Comparison of ENCODE assay signal across 9 cellular contexts in the genomic region with DNA sequence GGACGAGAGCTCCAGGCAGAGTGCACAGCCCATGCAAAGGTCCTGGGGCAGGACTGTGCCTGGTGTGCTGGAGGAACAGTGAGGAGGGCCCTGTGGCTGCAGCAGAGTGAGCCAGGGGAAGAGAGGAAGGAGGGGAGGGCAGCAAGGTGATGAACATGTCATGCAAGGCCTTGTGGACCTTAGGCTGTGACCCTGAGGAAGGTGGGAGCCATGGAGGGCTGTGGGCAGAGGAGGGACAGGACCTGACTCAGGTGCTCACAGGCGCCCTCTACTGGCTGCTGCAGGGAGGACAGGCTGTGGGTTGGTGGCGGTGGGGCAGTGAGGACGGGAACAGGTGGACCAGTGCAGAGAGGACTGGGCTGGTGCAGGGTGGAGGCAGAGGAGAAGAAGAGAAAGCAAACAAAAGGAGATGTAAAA.
A peak's percentile ranks its signal among the peaks of the same experiment; 100 is the strongest.
DNase-seq lines count a peak whose midpoint lies in the region; ATAC-seq, FAIRE-seq and TF ChIP-seq lines count a peak whose summit lies in the region.
"Had no signal": no experiment of that assay in that cellular context is flagged by ENCODE, and none has a peak within 500 bp of the region (broad histone marks: within the 10 kb centered on the region; RNA-seq: fewer than 3 reads in every experiment).

No MANE protein-coding gene starts in this region.

- H3K9me3 Mint-ChIP-seq in activated CD4-positive, alpha-beta T cell treated with anti-CD3 and anti-CD28 coated beads, Interleukin-2, amount 10 ng/mL, durations not matched to agents 7 days and 5 days: no peaks in the 10 kb centered on the region

- no peaks in the 10 kb centered on the region for H3K4me1 Mint-ChIP-seq in activated CD4-positive, alpha-beta T cell treated with anti-CD3 and anti-CD28 coated beads, Interleukin-2, amount 10 ng/mL, durations not matched to agents 7 days and 5 days

- CTCF ChIA-PET in activated CD4-positive, alpha-beta T cell treated with anti-CD3 and anti-CD28 coated beads, Interleukin-2, amount 10 ng/mL, durations not matched to agents 7 days and 5 days (lab: Charles Lee): interaction anchor here (0.6 to 1.1 kb wide), 2 partner anchors 39 to 156 kb away, joined by 3 read pairs; no protein-coding TSS in a partner anchor
- CTCF ChIA-PET in endothelial cell of umbilical vein (lab: Charles Lee): interaction anchor here (2.2 kb wide), 1 partner anchor 10 kb away, joined by 8 read pairs; no protein-coding TSS in a partner anchor

- H3K9me3 ChIP-seq in endothelial cell of umbilical vein (replicated peaks; ENCODE audit: control insufficient read depth, insufficient read depth, low read length): no peaks in the 10 kb centered on the region
- H3K9me3 ChIP-seq: BLaER1 had no signal

- dilution Hi-C loops in endothelial cell of umbilical vein (cut with MboI; ENCODE audit: extremely low pct_ligation_motif_present, low sequenced_read_pairs): no loop called here

- peaks cover 6 to 9% of the 10 kb centered on the region in 2 experiments for H3K27me3 ChIP-seq in endothelial cell of umbilical vein (ENCODE audit: control insufficient read depth in 2 of 2, insufficient read depth in 2 of 2, low read length in 2 of 2)
- H3K27me3 ChIP-seq: BLaER1 had no signal

- H2AFZ ChIP-seq in endothelial cell of umbilical vein (ENCODE audit: low read depth, low read length): no peak overlapping the region

- H3K9ac ChIP-seq in endothelial cell of umbilical vein (replicated peaks; ENCODE audit: extremely low read depth, insufficient read depth, low read length): no peak overlapping the region
- H3K9ac ChIP-seq: BLaER1 had no signal

- intact Hi-C loops in endothelial cell of umbilical vein (cut with micrococcal nuclease): loop anchor here (10.0 kb wide), 1 partner anchor 856 kb away; no protein-coding TSS in a partner anchor

- H3K27ac Mint-ChIP-seq in activated CD4-positive, alpha-beta T cell treated with anti-CD3 and anti-CD28 coated beads, Interleukin-2, amount 10 ng/mL, durations not matched to agents 7 days and 5 days: peak overlapping the region; percentile 26

- POLR2A ChIA-PET in activated CD4-positive, alpha-beta T cell treated with anti-CD3 and anti-CD28 coated beads, Interleukin-2, amount 10 ng/mL, durations not matched to agents 7 days and 5 days (lab: Charles Lee): no interaction called here
- POLR2A ChIA-PET in endothelial cell of umbilical vein (lab: Charles Lee): no interaction called here

- H3K27me3 Mint-ChIP-seq in activated CD4-positive, alpha-beta T cell treated with anti-CD3 and anti-CD28 coated beads, Interleukin-2, amount 10 ng/mL, durations not matched to agents 7 days and 5 days: peaks cover 8% of the 10 kb centered on the region

- no peaks in the 10 kb centered on the region for H3K79me2 ChIP-seq in endothelial cell of umbilical vein (ENCODE audit: control insufficient read depth, insufficient read depth, low read length)

- H3K36me3 Mint-ChIP-seq in activated CD4-positive, alpha-beta T cell treated with anti-CD3 and anti-CD28 coated beads, Interleukin-2, amount 10 ng/mL, durations not matched to agents 7 days and 5 days (ENCODE audit: low read depth): no peaks in the 10 kb centered on the region

- no peak overlapping the region for H3K27ac ChIP-seq in endothelial cell of umbilical vein (ENCODE audit: insufficient read depth, low read depth, low read length)
- H3K27ac ChIP-seq: BLaER1 had no signal

- H3K4me2 ChIP-seq in endothelial cell of umbilical vein (ENCODE audit: insufficient read depth, low read length): no peak overlapping the region
- H3K4me2 ChIP-seq: BLaER1 had no signal

- H3K9me1 ChIP-seq in endothelial cell of umbilical vein (replicated peaks; ENCODE audit: control insufficient read depth, extremely low read depth, insufficient read depth, low read length): no peaks in the 10 kb centered on the region

- no peaks in the 10 kb centered on the region for H4K20me1 ChIP-seq in endothelial cell of umbilical vein (replicated peaks; ENCODE audit: control insufficient read depth, extremely low read depth, insufficient read depth, low read length)
- H4K20me1 ChIP-seq: BLaER1 had no signal

- H3K36me3 ChIP-seq in endothelial cell of umbilical vein (ENCODE audit: control insufficient read depth in 2 of 2, extremely low read depth in 1 of 2, insufficient read depth in 2 of 2, low read length in 2 of 2): no peaks in the 10 kb centered on the region
- H3K36me3 ChIP-seq: BLaER1 had no signal

- no peak for TF ChIP-seq POLR2A in endothelial cell of umbilical vein (IDR thresholded peaks at IDR 0.05; ENCODE audit: low read depth, low read length)

- no peak for ATAC-seq in GM19467 (IDR thresholded peaks at IDR 0.05; ENCODE audit: unreplicated experiment)

- no peak overlapping the region for H3K4me3 Mint-ChIP-seq in activated CD4-positive, alpha-beta T cell treated with anti-CD3 and anti-CD28 coated beads, Interleukin-2, amount 10 ng/mL, durations not matched to agents 7 days and 5 days

- peaks cover 8% of the 10 kb centered on the region for H3K4me1 ChIP-seq in endothelial cell of umbilical vein (ENCODE audit: control insufficient read depth, extremely low read depth, insufficient read depth, low read length)
- H3K4me1 ChIP-seq: BLaER1 had no signal

- DNase-seq in NCI-H2196 (lab: John Stamatoyannopoulos, UW; ENCODE audit: unreplicated experiment) (peak; percentile 6), NCI-H2196 treated with DMSO at 0.1 percent for 48 hours (lab: John Stamatoyannopoulos, UW; ENCODE audit: unreplicated experiment) (no peak), endothelial cell of umbilical vein (ENCODE audit: low read depth, low spot score) (no peak), DMS114 treated with DMSO at 0.1 percent for 48 hours (lab: John Stamatoyannopoulos, UW; ENCODE audit: unreplicated experiment) (no peak), DMS79 treated with DMSO at 0.1 percent for 48 hours (lab: John Stamatoyannopoulos, UW) (no peak)
- peak; percentile 59 for DNase-seq in activated CD4-positive, alpha-beta T cell treated with anti-CD3 and anti-CD28 coated beads, Interleukin-2, amount 10 ng/mL, durations not matched to agents 7 days and 5 days
- DNase-seq in stimulated activated CD4-positive, alpha-beta T cell treated with anti-CD3 and anti-CD28 coated beads, Interleukin-1b, Interleukin-23, amount 100 ng/mL, for 4 hours (ENCODE audit: low read depth in 2 of 2): peak; percentile 24 to 34

- BruUV-seq in endothelial cell of umbilical vein (replicated peaks; lab: Mats Ljungman, UMichigan): no TSS peak

- TF ChIP-seq CTCF in endothelial cell of umbilical vein (IDR thresholded peaks at IDR 0.05; ENCODE audit: extremely low read depth in 1 of 2, insufficient read depth in 1 of 2, low read depth in 1 of 2, low read length in 2 of 2): peak; percentile 57 to 60

- no peak overlapping the region for H3K4me3 ChIP-seq in endothelial cell of umbilical vein (replicated peaks in 1 of 3; ENCODE audit: insufficient read depth in 1 of 3, low read depth in 1 of 3, low read length in 3 of 3)
- H3K4me3 ChIP-seq: BLaER1 had no signal

- no peak for FAIRE-seq in endothelial cell of umbilical vein (lab: Jason Lieb, UNC)

TF ChIP-seq in endothelial cell of umbilical vein, 7 proteins besides CTCF, POLR2A, EP300 and RAD21:
- TF ChIP-seq JUN (IDR thresholded peaks at IDR 0.05; ENCODE audit: borderline replicate concordance, insufficient read depth, insufficient read length, low read depth): no peak
- no peak for TF ChIP-seq FOS (IDR thresholded peaks at IDR 0.05; ENCODE audit: borderline replicate concordance, insufficient read depth, low read length)
- TF ChIP-seq GATA2 (IDR thresholded peaks at IDR 0.05; ENCODE audit: insufficient read depth, insufficient read length, low read depth, low read length): no peak
- TF ChIP-seq EZH2 (IDR thresholded peaks at IDR 0.05; ENCODE audit: borderline replicate concordance, low read depth, low read length, severe bottlenecking): no peak
- TF ChIP-seq MAX (IDR thresholded peaks at IDR 0.05; ENCODE audit: insufficient read depth, insufficient read length): no peak
- TF ChIP-seq MYC (IDR thresholded peaks at IDR 0.05; ENCODE audit: low read depth, low read length): no peak
- TF ChIP-seq POLR2AphosphoS5 (IDR thresholded peaks at IDR 0.05; ENCODE audit: insufficient read depth, low read depth, low read length): no peak

Comparison
In these comparisons a context has a peak if more than half of its experiments do, and no peak if none do; other contexts are left out.
1. DNase-seq: peak in NCI-H2196 (single experiment), activated CD4-positive, alpha-beta T cell treated with anti-CD3 and anti-CD28 coated beads, Interleukin-2, amount 10 ng/mL, durations not matched to agents 7 days and 5 days (single experiment) and stimulated activated CD4-positive, alpha-beta T cell treated with anti-CD3 and anti-CD28 coated beads, Interleukin-1b, Interleukin-23, amount 100 ng/mL, for 4 hours (2 of 2); none in NCI-H2196 treated with DMSO at 0.1 percent for 48 hours (single experiment), endothelial cell of umbilical vein (single experiment), DMS114 treated with DMSO at 0.1 percent for 48 hours (single experiment) and DMS79 treated with DMSO at 0.1 percent for 48 hours (single experiment).